2 cellular contexts compared by ENCODE assay signal in genomic region chr22:29476116-29476515, GRCh38.
TF ChIP-seq lines count a peak whose summit lies in the region.

No MANE protein-coding gene starts in this region.

TF ChIP-seq in SK-N-SH, 30 proteins besides CTCF, POLR2A, EP300 and RAD21:
- TF ChIP-seq, protein P1, sequence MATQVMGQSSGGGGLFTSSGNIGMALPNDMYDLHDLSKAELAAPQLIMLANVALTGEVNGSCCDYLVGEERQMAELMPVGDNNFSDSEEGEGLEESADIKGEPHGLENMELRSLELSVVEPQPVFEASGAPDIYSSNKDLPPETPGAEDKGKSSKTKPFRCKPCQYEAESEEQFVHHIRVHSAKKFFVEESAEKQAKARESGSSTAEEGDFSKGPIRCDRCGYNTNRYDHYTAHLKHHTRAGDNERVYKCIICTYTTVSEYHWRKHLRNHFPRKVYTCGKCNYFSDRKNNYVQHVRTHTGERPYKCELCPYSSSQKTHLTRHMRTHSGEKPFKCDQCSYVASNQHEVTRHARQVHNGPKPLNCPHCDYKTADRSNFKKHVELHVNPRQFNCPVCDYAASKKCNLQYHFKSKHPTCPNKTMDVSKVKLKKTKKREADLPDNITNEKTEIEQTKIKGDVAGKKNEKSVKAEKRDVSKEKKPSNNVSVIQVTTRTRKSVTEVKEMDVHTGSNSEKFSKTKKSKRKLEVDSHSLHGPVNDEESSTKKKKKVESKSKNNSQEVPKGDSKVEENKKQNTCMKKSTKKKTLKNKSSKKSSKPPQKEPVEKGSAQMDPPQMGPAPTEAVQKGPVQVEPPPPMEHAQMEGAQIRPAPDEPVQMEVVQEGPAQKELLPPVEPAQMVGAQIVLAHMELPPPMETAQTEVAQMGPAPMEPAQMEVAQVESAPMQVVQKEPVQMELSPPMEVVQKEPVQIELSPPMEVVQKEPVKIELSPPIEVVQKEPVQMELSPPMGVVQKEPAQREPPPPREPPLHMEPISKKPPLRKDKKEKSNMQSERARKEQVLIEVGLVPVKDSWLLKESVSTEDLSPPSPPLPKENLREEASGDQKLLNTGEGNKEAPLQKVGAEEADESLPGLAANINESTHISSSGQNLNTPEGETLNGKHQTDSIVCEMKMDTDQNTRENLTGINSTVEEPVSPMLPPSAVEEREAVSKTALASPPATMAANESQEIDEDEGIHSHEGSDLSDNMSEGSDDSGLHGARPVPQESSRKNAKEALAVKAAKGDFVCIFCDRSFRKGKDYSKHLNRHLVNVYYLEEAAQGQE (IDR thresholded peaks at IDR 0.05; ENCODE audit: low read depth, low read length), result peak; percentile 92
- TF ChIP-seq GATA2 (CRISPR knock-in tag; IDR thresholded peaks at IDR 0.05), result no peak
- no peak for TF ChIP-seq RXRA (IDR thresholded peaks at IDR 0.05; ENCODE audit: borderline replicate concordance, low read depth)
- TF ChIP-seq NRF1 (IDR thresholded peaks at IDR 0.05; ENCODE audit: low read depth, low read length), result no peak
- no peak for TF ChIP-seq USF2 (IDR thresholded peaks at IDR 0.05; ENCODE audit: borderline replicate concordance, low read depth, low read length)
- TF ChIP-seq SIN3A (IDR thresholded peaks at IDR 0.05; ENCODE audit: borderline replicate concordance, low read depth, low read length), result no peak
- TF ChIP-seq CHD2 (IDR thresholded peaks at IDR 0.05; ENCODE audit: low read length, partially characterized antibody), result no peak
- TF ChIP-seq FOSL2 (IDR thresholded peaks at IDR 0.05; ENCODE audit: borderline replicate concordance, low read depth), result no peak
- no peak for TF ChIP-seq MAX (IDR thresholded peaks at IDR 0.05; ENCODE audit: low read depth)

TF ChIP-seq in SK-N-SH treated with all-trans-retinoic acid at 6 μM for 48 hours, 23 proteins besides CTCF, POLR2A, EP300 and RAD21:
- TF ChIP-seq, protein P2, sequence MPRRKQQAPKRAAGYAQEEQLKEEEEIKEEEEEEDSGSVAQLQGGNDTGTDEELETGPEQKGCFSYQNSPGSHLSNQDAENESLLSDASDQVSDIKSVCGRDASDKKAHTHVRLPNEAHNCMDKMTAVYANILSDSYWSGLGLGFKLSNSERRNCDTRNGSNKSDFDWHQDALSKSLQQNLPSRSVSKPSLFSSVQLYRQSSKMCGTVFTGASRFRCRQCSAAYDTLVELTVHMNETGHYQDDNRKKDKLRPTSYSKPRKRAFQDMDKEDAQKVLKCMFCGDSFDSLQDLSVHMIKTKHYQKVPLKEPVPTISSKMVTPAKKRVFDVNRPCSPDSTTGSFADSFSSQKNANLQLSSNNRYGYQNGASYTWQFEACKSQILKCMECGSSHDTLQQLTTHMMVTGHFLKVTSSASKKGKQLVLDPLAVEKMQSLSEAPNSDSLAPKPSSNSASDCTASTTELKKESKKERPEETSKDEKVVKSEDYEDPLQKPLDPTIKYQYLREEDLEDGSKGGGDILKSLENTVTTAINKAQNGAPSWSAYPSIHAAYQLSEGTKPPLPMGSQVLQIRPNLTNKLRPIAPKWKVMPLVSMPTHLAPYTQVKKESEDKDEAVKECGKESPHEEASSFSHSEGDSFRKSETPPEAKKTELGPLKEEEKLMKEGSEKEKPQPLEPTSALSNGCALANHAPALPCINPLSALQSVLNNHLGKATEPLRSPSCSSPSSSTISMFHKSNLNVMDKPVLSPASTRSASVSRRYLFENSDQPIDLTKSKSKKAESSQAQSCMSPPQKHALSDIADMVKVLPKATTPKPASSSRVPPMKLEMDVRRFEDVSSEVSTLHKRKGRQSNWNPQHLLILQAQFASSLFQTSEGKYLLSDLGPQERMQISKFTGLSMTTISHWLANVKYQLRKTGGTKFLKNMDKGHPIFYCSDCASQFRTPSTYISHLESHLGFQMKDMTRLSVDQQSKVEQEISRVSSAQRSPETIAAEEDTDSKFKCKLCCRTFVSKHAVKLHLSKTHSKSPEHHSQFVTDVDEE (CRISPR knock-in tag; IDR thresholded peaks at IDR 0.05), result no peak
- no peak for TF ChIP-seq ZFP30 (CRISPR knock-in tag; IDR thresholded peaks at IDR 0.05)
- no peak for TF ChIP-seq GLIS3 (CRISPR knock-in tag; IDR thresholded peaks at IDR 0.05)
- TF ChIP-seq CREB5 (CRISPR knock-in tag; IDR thresholded peaks at IDR 0.05; ENCODE audit: low read depth), result no peak
- no peak for TF ChIP-seq ARNTL (CRISPR knock-in tag; IDR thresholded peaks at IDR 0.05; ENCODE audit: borderline replicate concordance, low read depth)
- no peak for TF ChIP-seq POU6F1 (CRISPR knock-in tag; IDR thresholded peaks at IDR 0.05; ENCODE audit: borderline replicate concordance, low read depth)
